26 cellular contexts compared by ENCODE assay signal in the genomic region with DNA sequence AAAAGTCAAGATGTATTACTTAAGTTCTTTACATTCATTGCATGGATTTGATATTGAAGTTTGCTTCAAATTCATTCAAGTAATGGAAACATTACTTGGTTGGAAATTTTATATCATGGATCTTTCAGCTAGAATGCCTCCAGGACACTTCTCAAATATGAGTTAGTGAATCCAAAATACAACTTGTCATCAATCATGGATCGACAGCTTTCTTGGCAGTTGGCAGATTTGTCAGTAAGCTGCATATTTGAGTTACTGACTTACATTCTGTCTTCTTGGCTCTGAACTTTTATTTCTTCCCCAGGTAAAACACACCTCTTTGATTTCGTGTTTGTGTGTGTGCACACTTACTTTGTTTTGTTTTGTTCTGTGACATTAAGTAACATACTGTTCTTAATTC.
DNase-seq lines count a peak whose midpoint lies in the region; FAIRE-seq and TF ChIP-seq lines count a peak whose summit lies in the region.
"Had no signal": no experiment of that assay in that cellular context is flagged by ENCODE, and none has a peak within 500 bp of the region (broad histone marks: within the 10 kb centered on the region; RNA-seq: fewer than 3 reads in every experiment).

No MANE protein-coding gene starts in this region.

- CTCF ChIA-PET in RWPE1 (lab: Yijun Ruan, JAX) = interaction anchor here (0.8 kb wide), 1 partner anchor 676 kb away, joined by 6 read pairs; no protein-coding TSS in a partner anchor

- peak; percentile 81 for TF ChIP-seq EP300 in neural cell (conservative IDR thresholded peaks at IDR 0.05; ENCODE audit: poor library complexity, severe bottlenecking)

- no peaks in the 10 kb centered on the region for H3K9me3 ChIP-seq in neural cell (ENCODE audit: low read length)
- H3K9me3 ChIP-seq: A549; BE2C; BLaER1 treated with 17β-estradiol and CSF1 and Interleukin-3, amounts not matched to agents 10 nM and 100 nM had no signal

- no peaks in the 10 kb centered on the region for H3K79me2 ChIP-seq in neural cell (replicated peaks; ENCODE audit: insufficient read depth, low read length)

- H3K27me3 ChIP-seq in neural cell (ENCODE audit: insufficient read depth, low read depth, low read length) = no peaks in the 10 kb centered on the region
- H3K27me3 ChIP-seq: BE2C; BLaER1 treated with 17β-estradiol and CSF1 and Interleukin-3, amounts not matched to agents 10 nM and 100 nM had no signal

- no peak overlapping the region for H3K4me3 ChIP-seq in neural cell (ENCODE audit: low read length)
- H3K4me3 ChIP-seq: A549; BLaER1 treated with 17β-estradiol and CSF1 and Interleukin-3, amounts not matched to agents 10 nM and 100 nM; GM12878; GM23248 had no signal

- FAIRE-seq in D721Med (lab: Jason Lieb, UNC) = peak; percentile 21
- FAIRE-seq in HTR-8/SVneo (lab: Jason Lieb, UNC) = peak; percentile 52
- FAIRE-seq: A549, GM12878, GM19239, H1 had no signal

- TF ChIP-seq CTCF in D721Med (IDR thresholded peaks at IDR 0.05; ENCODE audit: insufficient read depth, missing control alignments) (no peak), neural cell (IDR thresholded peaks at IDR 0.05; ENCODE audit: poor library complexity, severe bottlenecking) (no peak), RWPE1 (conservative IDR thresholded peaks at IDR 0.05; ENCODE audit: low read depth) (no peak)

- no peak overlapping the region for H2AFZ ChIP-seq in neural cell (ENCODE audit: low read depth, low read length)
- H2AFZ ChIP-seq: GM23248 had no signal

- H3K9ac ChIP-seq in neural cell (ENCODE audit: low read length) = no peak overlapping the region
- H3K9ac ChIP-seq: BLaER1 treated with 17β-estradiol and CSF1 and Interleukin-3, amounts not matched to agents 10 nM and 100 nM; GM23248 had no signal

- POLR2A ChIA-PET in RWPE1 (lab: Yijun Ruan, JAX; ENCODE audit: low non-redundant PET) = no interaction called here

- H3F3A ChIP-seq in neural cell (ENCODE audit: insufficient read depth, low read length, poor library complexity, severe bottlenecking) = no peaks in the 10 kb centered on the region

- no peak for TF ChIP-seq RAD21 in neural cell (conservative IDR thresholded peaks at IDR 0.05)

- no peaks in the 10 kb centered on the region for H4K20me1 ChIP-seq in neural cell (ENCODE audit: insufficient read depth)
- H4K20me1 ChIP-seq: BLaER1 treated with 17β-estradiol and CSF1 and Interleukin-3, amounts not matched to agents 10 nM and 100 nM had no signal

- H3K4me2 ChIP-seq in neural cell (ENCODE audit: low read length) = no peak overlapping the region
- H3K4me2 ChIP-seq: A549; BLaER1 treated with 17β-estradiol and CSF1 and Interleukin-3, amounts not matched to agents 10 nM and 100 nM had no signal

- no peaks in the 10 kb centered on the region for H3K9me2 ChIP-seq in neural cell (ENCODE audit: insufficient read depth, low read length)

- H3K36me3 ChIP-seq in neural cell (ENCODE audit: insufficient read depth, low read length) = no peaks in the 10 kb centered on the region
- H3K36me3 ChIP-seq: BE2C; BLaER1 treated with 17β-estradiol and CSF1 and Interleukin-3, amounts not matched to agents 10 nM and 100 nM had no signal

- H3K27ac ChIP-seq in neural cell (ENCODE audit: low read length) (no peak overlapping the region), RWPE1 (no peak overlapping the region)
- H3K27ac ChIP-seq: A549; BLaER1 treated with 17β-estradiol and CSF1 and Interleukin-3, amounts not matched to agents 10 nM and 100 nM; GM23248 had no signal

- no peak for DNase-seq in D721Med (ENCODE audit: insufficient read length, low spot score)
- no peak for DNase-seq in HTR-8/SVneo (ENCODE audit: insufficient read length, low spot score)
- DNase-seq in NCI-H69 (lab: John Stamatoyannopoulos, UW) = peak; percentile 28
- DNase-seq in RWPE1 (ENCODE audit: low spot score) = no peak
- DNase-seq in stimulated activated CD4-positive, alpha-beta T cell treated with anti-CD3 and anti-CD28 coated beads, Interleukin-2, amount 100 ng/mL, for 24 hours = no peak
- no peak for DNase-seq in COLO668 (lab: John Stamatoyannopoulos, UW; ENCODE audit: unreplicated experiment)
- DNase-seq: 8988T; ACHN; AML-193; BE2C; Calu3; CD4-positive, alpha-beta T cell; CD8-positive, alpha-beta memory T cell; COR-L47; DMS153; DMS79; EL; GDM1; GM23248; H9 had no signal

TF ChIP-seq in neural cell, 6 proteins besides CTCF, POLR2A, EP300 and RAD21:
- no peak for TF ChIP-seq MXI1 (conservative IDR thresholded peaks at IDR 0.05; ENCODE audit: poor library complexity, severe bottlenecking)
- no peak for TF ChIP-seq EZH2 (IDR thresholded peaks at IDR 0.05; ENCODE audit: borderline replicate concordance, insufficient read depth, low read length, poor library complexity, severe bottlenecking)
- TF ChIP-seq, protein P1, sequence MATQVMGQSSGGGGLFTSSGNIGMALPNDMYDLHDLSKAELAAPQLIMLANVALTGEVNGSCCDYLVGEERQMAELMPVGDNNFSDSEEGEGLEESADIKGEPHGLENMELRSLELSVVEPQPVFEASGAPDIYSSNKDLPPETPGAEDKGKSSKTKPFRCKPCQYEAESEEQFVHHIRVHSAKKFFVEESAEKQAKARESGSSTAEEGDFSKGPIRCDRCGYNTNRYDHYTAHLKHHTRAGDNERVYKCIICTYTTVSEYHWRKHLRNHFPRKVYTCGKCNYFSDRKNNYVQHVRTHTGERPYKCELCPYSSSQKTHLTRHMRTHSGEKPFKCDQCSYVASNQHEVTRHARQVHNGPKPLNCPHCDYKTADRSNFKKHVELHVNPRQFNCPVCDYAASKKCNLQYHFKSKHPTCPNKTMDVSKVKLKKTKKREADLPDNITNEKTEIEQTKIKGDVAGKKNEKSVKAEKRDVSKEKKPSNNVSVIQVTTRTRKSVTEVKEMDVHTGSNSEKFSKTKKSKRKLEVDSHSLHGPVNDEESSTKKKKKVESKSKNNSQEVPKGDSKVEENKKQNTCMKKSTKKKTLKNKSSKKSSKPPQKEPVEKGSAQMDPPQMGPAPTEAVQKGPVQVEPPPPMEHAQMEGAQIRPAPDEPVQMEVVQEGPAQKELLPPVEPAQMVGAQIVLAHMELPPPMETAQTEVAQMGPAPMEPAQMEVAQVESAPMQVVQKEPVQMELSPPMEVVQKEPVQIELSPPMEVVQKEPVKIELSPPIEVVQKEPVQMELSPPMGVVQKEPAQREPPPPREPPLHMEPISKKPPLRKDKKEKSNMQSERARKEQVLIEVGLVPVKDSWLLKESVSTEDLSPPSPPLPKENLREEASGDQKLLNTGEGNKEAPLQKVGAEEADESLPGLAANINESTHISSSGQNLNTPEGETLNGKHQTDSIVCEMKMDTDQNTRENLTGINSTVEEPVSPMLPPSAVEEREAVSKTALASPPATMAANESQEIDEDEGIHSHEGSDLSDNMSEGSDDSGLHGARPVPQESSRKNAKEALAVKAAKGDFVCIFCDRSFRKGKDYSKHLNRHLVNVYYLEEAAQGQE (IDR thresholded peaks at IDR 0.05; ENCODE audit: borderline replicate concordance) = no peak
- peak; percentile 41 for TF ChIP-seq POLR2AphosphoS5 (IDR thresholded peaks at IDR 0.05)
- TF ChIP-seq SMC3 (conservative IDR thresholded peaks at IDR 0.05; ENCODE audit: poor library complexity) = no peak
